In genomic region chr12:59936546-59936945, GRCh38 we compare ENCODE assay signal across 16 cellular contexts.
"Had no signal": no experiment of that assay in that cellular context is flagged by ENCODE, and none has a peak within 500 bp of the region (broad histone marks: within the 10 kb centered on the region; RNA-seq: fewer than 3 reads in every experiment).

No MANE protein-coding gene starts in this region.

- H3K4me1 ChIP-seq: gastrocnemius medialis, heart right ventricle, right atrium auricular region, sigmoid colon, transverse colon had no signal

- H3K27me3 ChIP-seq: gastrocnemius medialis, heart right ventricle, right atrium auricular region, sigmoid colon, transverse colon had no signal

- H3K9me3 ChIP-seq: gastrocnemius medialis, right atrium auricular region, sigmoid colon, thoracic aorta had no signal

- ATAC-seq: esophagus mucosa; gastrocnemius medialis; heart right ventricle; natural killer cell; stimulated activated naive B cell treated with anti-CD40 and anti-IgM and Interleukin-4, amounts not matched to agents 10 μg/mL and 1 μg/mL and 100 μg/mL, for 72 hours; stimulated activated naive CD8-positive, alpha-beta T cell treated with anti-CD3 and anti-CD28 coated beads, Interleukin-15, amount 100 ng/mL, for 72 hours had no signal

- H3K36me3 ChIP-seq: gastrocnemius medialis, heart right ventricle, right atrium auricular region, sigmoid colon, thoracic aorta, transverse colon had no signal

- DNase-seq: effector memory CD4-positive, alpha-beta T cell; gastrocnemius medialis; heart right ventricle; hypothalamus; natural killer cell; sigmoid colon; stimulated activated CD4-positive, alpha-beta T cell treated with anti-CD3 and anti-CD28 coated beads, Interleukin-2, amount 100 ng/mL, for 24 hours; stimulated activated CD4-positive, alpha-beta T cell treated with anti-CD3 and anti-CD28 coated beads, Interleukin-4, amount 100 ng/mL, for 4 hours; stimulated activated naive B cell treated with anti-CD40 and anti-IgM and Interleukin-4, amounts not matched to agents 10 μg/mL and 1 μg/mL and 100 μg/mL, for 72 hours; stimulated activated naive CD8-positive, alpha-beta T cell treated with anti-CD3 and anti-CD28 coated beads, Interleukin-15, amount 100 ng/mL, for 72 hours; substantia nigra; transverse colon had no signal

- H3K27ac ChIP-seq: gastrocnemius medialis, heart right ventricle, right atrium auricular region, sigmoid colon, skin epidermis, thoracic aorta, transverse colon had no signal

- H3K4me3 ChIP-seq: gastrocnemius medialis, heart right ventricle, right atrium auricular region, sigmoid colon, skin epidermis, thoracic aorta, transverse colon had no signal
